Comparison of ENCODE assay signal across 22 cellular contexts in the genomic region with DNA sequence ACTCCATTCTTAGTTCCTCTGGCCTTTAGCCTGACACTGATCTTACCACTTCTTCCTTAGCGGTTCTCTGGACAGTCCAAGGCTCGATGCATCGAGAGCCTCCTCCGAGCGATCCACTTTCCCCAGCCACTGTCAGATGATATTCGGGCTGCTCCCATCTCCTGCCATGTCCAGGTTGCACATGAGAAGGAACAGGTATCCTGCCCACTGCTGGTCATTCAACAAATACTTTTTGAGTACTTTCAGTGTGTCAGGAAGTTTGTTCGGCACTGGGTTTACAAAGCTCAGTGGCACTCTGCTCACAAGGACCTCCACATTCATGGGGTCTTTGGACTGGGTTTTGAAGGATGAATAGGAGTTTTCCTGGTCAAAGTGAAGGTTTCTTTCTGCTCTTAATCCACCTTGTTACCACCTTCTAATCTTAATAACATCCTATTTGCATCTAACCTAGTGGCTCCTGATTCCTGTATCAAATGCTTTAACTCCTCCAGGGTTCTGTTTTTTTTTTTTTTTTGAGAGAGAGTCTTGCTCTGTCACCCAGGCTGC. TPM values are rescaled to one million over a fixed set of nuclear protein-coding genes. Genes with fewer than 3 reads are reported as not detected.
DNase-seq lines count a peak whose midpoint lies in the region; ATAC-seq and TF ChIP-seq lines count a peak whose summit lies in the region.
"Had no signal": no experiment of that assay in that cellular context is flagged by ENCODE, and none has a peak within 500 bp of the region (broad histone marks: within the 10 kb centered on the region; RNA-seq: fewer than 3 reads in every experiment).

No MANE protein-coding gene starts in this region.

- H4K12ac ChIP-seq in trophoblast cell (ENCODE audit: low read depth, low read length), result no peak overlapping the region

- intact Hi-C loops in PC-3 (cut with micrococcal nuclease), result no loop called here

- H4K20me1 ChIP-seq in SK-N-SH (ENCODE audit: insufficient read depth) (no peaks in the 10 kb centered on the region), PC-3 (ENCODE audit: low read length) (no peaks in the 10 kb centered on the region)

- H3K4ac ChIP-seq in trophoblast cell (ENCODE audit: low read depth, low read length), result no peak overlapping the region

- H3K4me1 ChIP-seq in SK-N-SH (ENCODE audit: control insufficient read depth in 1 of 2, insufficient read depth in 2 of 2, low read depth in 1 of 2, low read length in 1 of 2) (no peaks in the 10 kb centered on the region), PC-3 (ENCODE audit: insufficient read depth, low read length) (peaks cover 7% of the 10 kb centered on the region), trophoblast cell (ENCODE audit: control insufficient read depth in 1 of 2, insufficient read depth in 2 of 2, low read length in 2 of 2) (no peaks in the 10 kb centered on the region)
- H3K4me1 ChIP-seq: SJCRH30 had no signal

- TF ChIP-seq CTCF in SK-N-SH (IDR thresholded peaks at IDR 0.05) (no peak), PC-3 (conservative IDR thresholded peaks at IDR 0.05; ENCODE audit: low read depth, low read length) (peak; percentile 36; the same call in 1 of the 2 replicates), choroid plexus epithelial cell (conservative IDR thresholded peaks at IDR 0.05; ENCODE audit: low read depth, low read length) (peak; percentile 9)

- TF ChIP-seq EP300 in SK-N-SH (IDR thresholded peaks at IDR 0.05; ENCODE audit: borderline replicate concordance in 1 of 2, low read depth in 1 of 2, low read length in 1 of 2), result no peak

- no peak overlapping the region for H3K14ac ChIP-seq in trophoblast cell (ENCODE audit: low read length)

- H3K79me2 ChIP-seq in SK-N-SH (ENCODE audit: insufficient read depth) (no peaks in the 10 kb centered on the region), PC-3 (ENCODE audit: low read length) (no peaks in the 10 kb centered on the region), trophoblast cell (ENCODE audit: control insufficient read depth, insufficient read depth, low read length, poor library complexity) (no peaks in the 10 kb centered on the region)

- no peak overlapping the region for H3K18ac ChIP-seq in trophoblast cell (ENCODE audit: low read length)

- CTCF ChIA-PET in SK-N-SH (lab: Yijun Ruan, JAX), result no interaction called here
- CTCF ChIA-PET in PC-3 (lab: Charles Lee), result interaction anchor here (0.6 kb wide), 1 partner anchor 14 kb away, joined by 6 read pairs; no protein-coding TSS in a partner anchor

- ATAC-seq in SK-N-SH treated with all-trans-retinoic acid at 6 μM for 48 hours (no peak), PC-3 (no peak), HG03108 (IDR thresholded peaks at IDR 0.05; ENCODE audit: unreplicated experiment) (no peak)
- ATAC-seq: Panc1 had no signal

- H4K8ac ChIP-seq in trophoblast cell (ENCODE audit: low read depth, low read length), result no peak overlapping the region

- BruUV-seq in PC-3 (replicated peaks; lab: Mats Ljungman, UMichigan), result no TSS peak

- H3K9ac ChIP-seq in SK-N-SH (no peak overlapping the region), PC-3 (ENCODE audit: low read length) (no peak overlapping the region), trophoblast cell (ENCODE audit: low read length) (no peak overlapping the region)

- H3K4me3 ChIP-seq in SK-N-SH (ENCODE audit: low read depth in 2 of 2, low read length in 1 of 2) (no peak overlapping the region), PC-3 (ENCODE audit: low read length) (no peak overlapping the region), choroid plexus epithelial cell (ENCODE audit: low read depth, low read length) (no peak overlapping the region), trophoblast cell (ENCODE audit: low read depth, low read length) (no peak overlapping the region)
- H3K4me3 ChIP-seq: SJCRH30 had no signal

- H2BK12ac ChIP-seq in trophoblast cell (ENCODE audit: low read length), result no peak overlapping the region

- H2BK5ac ChIP-seq in trophoblast cell (ENCODE audit: low read depth, low read length, poor library complexity), result no peak overlapping the region

- H3K36me3 ChIP-seq in SK-N-SH (replicated peaks in 1 of 2; ENCODE audit: control insufficient read depth in 1 of 2, insufficient read depth in 2 of 2, low read length in 1 of 2), result no peaks in the 10 kb centered on the region
- H3K36me3 ChIP-seq in PC-3 (ENCODE audit: low read depth, low read length), result no peaks in the 10 kb centered on the region
- H3K36me3 ChIP-seq in trophoblast cell (ENCODE audit: control insufficient read depth in 1 of 2, insufficient read depth in 2 of 2, low read length in 2 of 2), result no peaks in the 10 kb centered on the region
- H3K36me3 ChIP-seq: SJCRH30 had no signal

- no peak for DNase-seq in SK-N-SH
- peak; percentile 10 for DNase-seq in PC-3
- no peak for DNase-seq in choroid plexus epithelial cell (ENCODE audit: low read depth)
- DNase-seq in trophoblast cell, result peak; percentile 8 to 59
- no peak for DNase-seq in amygdala (lab: John Stamatoyannopoulos, UW)
- no peak for DNase-seq in SW480 (ENCODE audit: low spot score)
- DNase-seq: GDM1; KBM-7; NCI-H1092; NCI-H1436; NCI-H187 treated with DMSO at 0.1 percent for 48 hours; NCI-H226; NCI-H510A treated with DMSO at 0.1 percent for 48 hours; NCI-H774; NK-92 treated with Interleukin-12 subunit alpha and Interleukin-12 subunit beta, amount 100 ng/mL, for 24 hours; SJCRH30 had no signal

- WGBS in SK-N-SH (ENCODE audit: low lambda C conversion rate), result 57% methylated on average over 7 of the region's 7 CpGs
- no CpG with 5 or more reads among the region's 7 CpGs for WGBS in trophoblast cell (ENCODE audit: extremely low coverage, insufficient coverage, insufficient read length)

- no peaks in the 10 kb centered on the region for H3F3A ChIP-seq in SK-N-SH (replicated peaks; ENCODE audit: insufficient read depth)
- H3F3A ChIP-seq in PC-3 (ENCODE audit: low read length, unreplicated experiment), result no peaks in the 10 kb centered on the region

- H3K4me2 ChIP-seq in SK-N-SH (no peak overlapping the region), PC-3 (ENCODE audit: low read length) (no peak overlapping the region), trophoblast cell (ENCODE audit: low read length) (no peak overlapping the region)

- H2BK120ac ChIP-seq in trophoblast cell (ENCODE audit: insufficient read depth, low read length, poor library complexity), result no peak overlapping the region

- H4K91ac ChIP-seq in trophoblast cell (ENCODE audit: low read depth, low read length), result no peak overlapping the region

- H2AFZ ChIP-seq in SK-N-SH (ENCODE audit: low read depth) (no peak overlapping the region), PC-3 (ENCODE audit: low read length) (no peak overlapping the region), trophoblast cell (ENCODE audit: insufficient read depth, low read length, poor library complexity) (no peak overlapping the region)

- H3K27ac ChIP-seq in SK-N-SH (ENCODE audit: low read depth in 2 of 2, low read length in 1 of 2) (no peak overlapping the region), PC-3 (ENCODE audit: low read length) (no peak overlapping the region), trophoblast cell (ENCODE audit: low read depth, low read length) (no peak overlapping the region)
- H3K27ac ChIP-seq: 22Rv1, SJCRH30 had no signal

- no peak overlapping the region for H2AK5ac ChIP-seq in trophoblast cell (ENCODE audit: low read length)

- H3K9me3 ChIP-seq in SK-N-SH (no peaks in the 10 kb centered on the region), PC-3 (ENCODE audit: low read length) (no peaks in the 10 kb centered on the region), trophoblast cell (ENCODE audit: insufficient read depth, low read depth, low read length) (no peaks in the 10 kb centered on the region)
- H3K9me3 ChIP-seq: SJCRH30 had no signal

- no peak for TF ChIP-seq RAD21 in SK-N-SH (IDR thresholded peaks at IDR 0.05; ENCODE audit: low read length)

- no peaks in the 10 kb centered on the region for H3K79me1 ChIP-seq in trophoblast cell (ENCODE audit: low read length)

- H3K9me2 ChIP-seq in SK-N-SH (no peaks in the 10 kb centered on the region), PC-3 (replicated peaks; ENCODE audit: low read length) (no peaks in the 10 kb centered on the region)

- POLR2A ChIA-PET in SK-N-SH (lab: Yijun Ruan, JAX) (no interaction called here), PC-3 (lab: Charles Lee; ENCODE audit: unreplicated experiment) (no interaction called here)

- no peak overlapping the region for H3K23ac ChIP-seq in trophoblast cell (ENCODE audit: low read length)

- no peaks in the 10 kb centered on the region for H3K27me3 ChIP-seq in SK-N-SH (ENCODE audit: insufficient read depth)
- no peaks in the 10 kb centered on the region for H3K27me3 ChIP-seq in PC-3 (ENCODE audit: low read length)
- H3K27me3 ChIP-seq in trophoblast cell (ENCODE audit: insufficient read depth, low read length), result no peaks in the 10 kb centered on the region

TF ChIP-seq in SK-N-SH, 30 proteins besides CTCF, POLR2A, EP300 and RAD21 (continues in another document):
- TF ChIP-seq MEF2A (IDR thresholded peaks at IDR 0.05; ENCODE audit: borderline replicate concordance, low read depth) (no peak), MXI1 (IDR thresholded peaks at IDR 0.05; ENCODE audit: low read depth, low read length) (no peak), RCOR1 (IDR thresholded peaks at IDR 0.05; ENCODE audit: low read length) (no peak), YY1 (IDR thresholded peaks at IDR 0.05; ENCODE audit: low read depth) (no peak)
- TF ChIP-seq, protein P1, sequence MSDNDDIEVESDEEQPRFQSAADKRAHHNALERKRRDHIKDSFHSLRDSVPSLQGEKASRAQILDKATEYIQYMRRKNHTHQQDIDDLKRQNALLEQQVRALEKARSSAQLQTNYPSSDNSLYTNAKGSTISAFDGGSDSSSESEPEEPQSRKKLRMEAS (IDR thresholded peaks at IDR 0.05; ENCODE audit: low read depth), result no peak

RNA-seq across cellular contexts. Expression of a gene that starts 25.8 kb away (rescaled TPM):
- polyA plus RNA-seq in SK-N-SH (2012; rRNA removed), result 0.18 and 0.67 TPM in 2 replicates
- 0.12 and 0.17 TPM in 2 replicates for polyA plus RNA-seq in SK-N-SH (2012; cell fraction: cytosol; rRNA removed)
- polyA plus RNA-seq in SK-N-SH (2012; cell fraction: nucleus; rRNA removed), result 1.4 and 1.5 TPM in 2 replicates
- total RNA-seq in PC-3 (2014; rRNA removed), result not detected in 2 replicates
- not detected in 2 replicates for polyA plus RNA-seq in trophoblast cell (2013)
- total RNA-seq: H4, SJCRH30 had no signal
- polyA plus RNA-seq: CD14-positive monocyte had no signal

RNA-seq across cellular contexts. Expression of a gene that starts 27.5 kb away (rescaled TPM):
- polyA plus RNA-seq in SK-N-SH (2012; rRNA removed), result 26.5 and 27.0 TPM in 2 replicates
- polyA plus RNA-seq in SK-N-SH (2012; cell fraction: cytosol; rRNA removed), result 18.9 and 29.5 TPM in 2 replicates
- 23.1 and 23.8 TPM in 2 replicates for polyA plus RNA-seq in SK-N-SH (2012; cell fraction: nucleus; rRNA removed)
- 1.7 and 4.7 TPM in 2 replicates for total RNA-seq in PC-3 (2014; rRNA removed)
- 1.9 and 2.1 TPM in 2 replicates for polyA plus RNA-seq in trophoblast cell (2013)
- polyA plus RNA-seq: CD14-positive monocyte had no signal

RNA-seq across cellular contexts. Expression of a gene that starts 32.9 kb away (rescaled TPM):
- 28.2 and 31.3 TPM in 2 replicates for polyA plus RNA-seq in SK-N-SH (2012; rRNA removed)
- polyA plus RNA-seq in SK-N-SH (2012; cell fraction: cytosol; rRNA removed), result 9.6 and 15.7 TPM in 2 replicates
- 112 and 120 TPM in 2 replicates for polyA plus RNA-seq in SK-N-SH (2012; cell fraction: nucleus; rRNA removed)
- total RNA-seq in PC-3 (2014; rRNA removed), result 12.8 and 22.9 TPM in 2 replicates
- 5.1 and 5.5 TPM in 2 replicates for polyA plus RNA-seq in trophoblast cell (2013)

Comparison
In these comparisons a context has a peak if more than half of its experiments do, and no peak if none do; other contexts are left out.
1. DNase-seq: peak in PC-3 (single experiment) and trophoblast cell (2 of 2); none in SK-N-SH (single experiment), choroid plexus epithelial cell (single experiment), amygdala (0 of 56) and SW480 (single experiment).